8 cellular contexts compared by ENCODE assay signal in the genomic region with DNA sequence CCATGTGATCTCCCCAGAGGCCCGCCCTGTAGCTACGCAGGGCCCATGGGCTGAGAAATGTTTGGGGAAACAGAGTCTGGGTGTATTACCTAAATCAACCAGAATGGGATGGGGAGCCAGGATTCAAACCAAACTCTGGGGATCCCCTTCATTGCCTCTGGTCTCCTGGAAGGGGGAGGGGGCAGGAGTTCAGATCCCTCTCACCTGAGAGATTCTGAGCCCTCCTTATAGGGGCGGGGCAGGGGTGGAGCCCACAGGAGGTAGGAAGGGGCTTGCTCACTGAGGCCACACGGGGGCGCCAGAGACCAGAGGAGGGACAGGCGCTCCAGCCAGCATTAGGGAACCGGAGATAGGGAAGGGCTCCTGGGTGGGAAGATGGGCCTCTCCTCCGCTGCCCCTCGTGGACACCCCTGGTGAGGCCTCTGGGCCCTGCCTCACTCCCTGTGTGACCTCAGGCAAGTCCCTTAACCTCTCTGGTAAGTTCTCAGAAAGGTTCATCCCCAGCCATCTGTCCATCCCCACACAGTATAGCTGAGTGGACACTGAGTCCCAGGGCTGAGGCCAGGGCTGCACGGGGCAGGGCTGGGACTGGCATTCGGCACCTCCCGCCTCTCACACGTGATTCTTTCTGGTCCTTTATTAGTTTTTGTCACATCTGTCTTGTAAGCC. TPM values are rescaled to one million over a fixed set of nuclear protein-coding genes. Genes with fewer than 3 reads are reported as not detected.
A peak's percentile ranks its signal among the peaks of the same experiment; 100 is the strongest.
DNase-seq lines count a peak whose midpoint lies in the region; ATAC-seq and TF ChIP-seq lines count a peak whose summit lies in the region.

No MANE protein-coding gene starts in this region.

- no peaks in the 10 kb centered on the region for H3K36me3 ChIP-seq in neuronal stem cell (replicated peaks in 1 of 2; ENCODE audit: control insufficient read depth in 2 of 2, insufficient read depth in 2 of 2, low read length in 2 of 2)

- no peak overlapping the region for H3K4ac ChIP-seq in neuronal stem cell (ENCODE audit: low read length)

- no peak overlapping the region for H3K14ac ChIP-seq in neuronal stem cell (ENCODE audit: low read length)

- peak; percentile 92 for TF ChIP-seq CTCF in fibroblast of villous mesenchyme (IDR thresholded peaks at IDR 0.05; ENCODE audit: insufficient read depth, low read depth, low read length)

- H3K4me1 ChIP-seq in neuronal stem cell (ENCODE audit: control insufficient read depth in 2 of 2, insufficient read depth in 1 of 2, low read depth in 1 of 2, low read length in 2 of 2) = peaks cover 19 to 20% of the 10 kb centered on the region in 2 donors

- no peak for ATAC-seq in HG03139 (IDR thresholded peaks at IDR 0.05; ENCODE audit: unreplicated experiment)

- H2BK12ac ChIP-seq in neuronal stem cell (ENCODE audit: low read length) = no peak overlapping the region

- H3K4me3 ChIP-seq in fibroblast of villous mesenchyme (ENCODE audit: low read depth, low read length) (no peak overlapping the region), neuronal stem cell (ENCODE audit: low read length in 2 of 2) (no peak overlapping the region)

- no peak overlapping the region for H2BK5ac ChIP-seq in neuronal stem cell (ENCODE audit: low read length)

- H4K91ac ChIP-seq in neuronal stem cell (ENCODE audit: low read depth, low read length, poor library complexity) = no peak overlapping the region

- H2AK5ac ChIP-seq in neuronal stem cell (ENCODE audit: low read depth, low read length) = no peak overlapping the region

- H2BK15ac ChIP-seq in neuronal stem cell (ENCODE audit: low read length) = no peak overlapping the region

- no CpG with 5 or more reads among the region's 13 CpGs for WGBS in neuronal stem cell (ENCODE audit: extremely low coverage in 2 of 2, insufficient read length in 2 of 2, insufficient replicate concordance in 1 of 2), 2 donors

- H2AFZ ChIP-seq in neuronal stem cell (ENCODE audit: low read length) = no peak overlapping the region

- H3K9ac ChIP-seq in neuronal stem cell (ENCODE audit: low read depth, low read length, poor library complexity) = no peak overlapping the region

- H4K8ac ChIP-seq in neuronal stem cell (ENCODE audit: low read depth, low read length) = no peak overlapping the region

- DNase-seq in GF-D8 (lab: John Stamatoyannopoulos, UW) (peak; percentile 57), NAMALWA (ENCODE audit: low spot score) (peak; percentile 91), SHP77 treated with DMSO at 0.1 percent for 48 hours (lab: John Stamatoyannopoulos, UW) (peak; percentile 76), fibroblast of villous mesenchyme (ENCODE audit: low read depth) (peak; percentile 87), neuronal stem cell (ENCODE audit: low spot score) (peak; percentile 91), stromal cell of bone marrow (ENCODE audit: low read depth) (peak; percentile 74)
- DNase-seq in activated effector memory CD4-positive, alpha-beta T cell treated with Interleukin-2 at 50 U/mL for 16 hours = peak; percentile 83

- H3K9me3 ChIP-seq in neuronal stem cell (replicated peaks in 1 of 2; ENCODE audit: control insufficient read depth in 2 of 2, insufficient read depth in 1 of 2, low read depth in 1 of 2, low read length in 2 of 2) = no peaks in the 10 kb centered on the region

- peaks cover 0 to 18% (median 8%) of the 10 kb centered on the region in 3 experiments for H3K27me3 ChIP-seq in neuronal stem cell (ENCODE audit: control insufficient read depth in 3 of 3, insufficient read depth in 3 of 3, low read depth in 1 of 3, low read length in 3 of 3)

- no peak overlapping the region for H3K18ac ChIP-seq in neuronal stem cell (ENCODE audit: low read length)

- H3K79me1 ChIP-seq in neuronal stem cell (ENCODE audit: low read depth, low read length) = peaks cover 2% of the 10 kb centered on the region

- H3K23ac ChIP-seq in neuronal stem cell (ENCODE audit: low read depth, low read length, poor library complexity) = no peak overlapping the region

- H3K4me2 ChIP-seq in neuronal stem cell (ENCODE audit: insufficient read depth, low read length, poor library complexity, severe bottlenecking) = no peak overlapping the region

- H2BK120ac ChIP-seq in neuronal stem cell (ENCODE audit: low read depth, low read length) = no peak overlapping the region

- no peak overlapping the region for H3K27ac ChIP-seq in neuronal stem cell (replicated peaks; ENCODE audit: low read length)

RNA-seq across cellular contexts. Expression of gene CDC42BPG, which starts 2.7 kb away (rescaled TPM):
- under 0.01 TPM in 2 replicates for total RNA-seq in fibroblast of villous mesenchyme
- polyA plus RNA-seq in neuronal stem cell (2013, experiment 1 of 2) = 1.1 TPM
- 1.1 TPM for polyA plus RNA-seq in neuronal stem cell (2013, experiment 2 of 2)

RNA-seq across cellular contexts. Expression of gene EHD1, which starts 31.3 kb away (rescaled TPM):
- total RNA-seq in fibroblast of villous mesenchyme = 80.2 and 93.7 TPM in 2 replicates
- polyA plus RNA-seq in neuronal stem cell (2013, experiment 1 of 2) = 24.4 TPM
- 23.3 TPM for polyA plus RNA-seq in neuronal stem cell (2013, experiment 2 of 2)

RNA-seq across cellular contexts. Expression of gene MEN1, which starts 36.8 kb away (rescaled TPM):
- total RNA-seq in fibroblast of villous mesenchyme = 13.5 and 17.7 TPM in 2 replicates
- polyA plus RNA-seq in neuronal stem cell (2013, experiment 1 of 2) = 59.7 TPM
- 59.7 TPM for polyA plus RNA-seq in neuronal stem cell (2013, experiment 2 of 2)

RNA-seq across cellular contexts. Expression of gene MAP4K2, which starts 44.1 kb away (rescaled TPM):
- 10.8 and 16.4 TPM in 2 replicates for total RNA-seq in fibroblast of villous mesenchyme
- 11.1 TPM for polyA plus RNA-seq in neuronal stem cell (2013, experiment 1 of 2)
- 11.6 TPM for polyA plus RNA-seq in neuronal stem cell (2013, experiment 2 of 2)
